ENCODE assay signal across 12 cellular contexts in genomic region chr3:187914231-187914630, GRCh38.
DNase-seq lines count a peak whose midpoint lies in the region; ATAC-seq and TF ChIP-seq lines count a peak whose summit lies in the region.
"Had no signal": no experiment of that assay in that cellular context is flagged by ENCODE, and none has a peak within 500 bp of the region (broad histone marks: within the 10 kb centered on the region; RNA-seq: fewer than 3 reads in every experiment).

No MANE protein-coding gene starts in this region.

- no peak for TF ChIP-seq CTCF in upper lobe of left lung (IDR thresholded peaks at IDR 0.05)

- no peak overlapping the region for H2AFZ ChIP-seq in neuronal stem cell (ENCODE audit: low read length)

- H3K9me3 ChIP-seq in BLaER1 treated with 17β-estradiol and CSF1 and Interleukin-3, amounts not matched to agents 10 nM and 100 nM (replicated peaks in 1 of 11) = peaks cover 0 to 23% (median 8%) of the 10 kb centered on the region in 11 experiments; a peak in 10 of 22 replicates
- no peaks in the 10 kb centered on the region for H3K9me3 ChIP-seq in upper lobe of left lung
- H3K9me3 ChIP-seq in neuronal stem cell (replicated peaks in 1 of 2; ENCODE audit: control insufficient read depth in 2 of 2, insufficient read depth in 1 of 2, low read depth in 1 of 2, low read length in 2 of 2) = no peaks in the 10 kb centered on the region

- H3K18ac ChIP-seq in neuronal stem cell (ENCODE audit: low read length) = no peak overlapping the region

- 88% methylated on average over 7 of the region's 7 CpGs for WGBS in upper lobe of left lung, 2 donors
- WGBS in neuronal stem cell (ENCODE audit: extremely low coverage in 2 of 2, insufficient read length in 2 of 2, insufficient replicate concordance in 1 of 2), 2 donors = no CpG with 5 or more reads among the region's 7 CpGs

- H3K9ac ChIP-seq in BLaER1 treated with 17β-estradiol and CSF1 and Interleukin-3, amounts not matched to agents 10 nM and 100 nM = peak overlapping the region in 3 of 11 experiments; percentile 34 to 69 (median 36); a peak in 4 of 22 replicates
- no peak overlapping the region for H3K9ac ChIP-seq in neuronal stem cell (ENCODE audit: low read depth, low read length, poor library complexity)

- H3K23ac ChIP-seq in neuronal stem cell (ENCODE audit: low read depth, low read length, poor library complexity) = no peak overlapping the region

- no peak for TF ChIP-seq EP300 in upper lobe of left lung (IDR thresholded peaks at IDR 0.05)

- no peak overlapping the region for H3K14ac ChIP-seq in neuronal stem cell (ENCODE audit: low read length)

- TF ChIP-seq POLR2A in upper lobe of left lung (IDR thresholded peaks at IDR 0.05) = no peak

- H3K4me1 ChIP-seq in BLaER1 treated with 17β-estradiol and CSF1 and Interleukin-3, amounts not matched to agents 10 nM and 100 nM = peaks cover 56 to 75% (median 69%) of the 10 kb centered on the region in 10 experiments
- H3K4me1 ChIP-seq in upper lobe of left lung (peaks cover 0 to 14% (median 2%) of the 10 kb centered on the region in 4 donors), neuronal stem cell (ENCODE audit: control insufficient read depth in 2 of 2, insufficient read depth in 1 of 2, low read depth in 1 of 2, low read length in 2 of 2) (no peaks in the 10 kb centered on the region)

- H2BK5ac ChIP-seq in neuronal stem cell (ENCODE audit: low read length) = no peak overlapping the region

- H4K8ac ChIP-seq in neuronal stem cell (ENCODE audit: low read depth, low read length) = no peak overlapping the region

- H3K4me3 ChIP-seq in BLaER1 treated with 17β-estradiol and CSF1 and Interleukin-3, amounts not matched to agents 10 nM and 100 nM = no peak overlapping the region
- no peak overlapping the region for H3K4me3 ChIP-seq in upper lobe of left lung
- H3K4me3 ChIP-seq in neuronal stem cell (ENCODE audit: low read length in 2 of 2) = no peak overlapping the region

- H3K36me3 ChIP-seq in BLaER1 treated with 17β-estradiol and CSF1 and Interleukin-3, amounts not matched to agents 10 nM and 100 nM = no peaks in the 10 kb centered on the region
- H3K36me3 ChIP-seq in upper lobe of left lung (no peaks in the 10 kb centered on the region), neuronal stem cell (replicated peaks in 1 of 2; ENCODE audit: control insufficient read depth in 2 of 2, insufficient read depth in 2 of 2, low read length in 2 of 2) (no peaks in the 10 kb centered on the region)

- H2BK15ac ChIP-seq in neuronal stem cell (ENCODE audit: low read length) = no peak overlapping the region

- H3K4me2 ChIP-seq in BLaER1 treated with 17β-estradiol and CSF1 and Interleukin-3, amounts not matched to agents 10 nM and 100 nM = peak overlapping the region; percentile 56 to 93 (median 77); a peak in 21 of 22 replicates
- H3K4me2 ChIP-seq in neuronal stem cell (ENCODE audit: insufficient read depth, low read length, poor library complexity, severe bottlenecking) = no peak overlapping the region

- DNase-seq in LoVo (ENCODE audit: low spot score) (peak; percentile 9), epithelial cell of prostate (ENCODE audit: low read depth, low spot score) (peak; percentile 60), occipital lobe (lab: John Stamatoyannopoulos, UW) (peak; percentile 16), upper lobe of left lung (no peak), neuronal stem cell (ENCODE audit: low spot score) (no peak)
- no peak for DNase-seq in stimulated activated CD4-positive, alpha-beta T cell treated with anti-CD3 and anti-CD28 coated beads, Interleukin-4, amount 100 ng/mL, for 1 hour
- DNase-seq: activated CD4-positive, alpha-beta T cell treated with anti-CD3 and anti-CD28 coated beads for 36 hours; hippocampal formation; natural killer cell; NCI-H1048 had no signal

- H3K4ac ChIP-seq in neuronal stem cell (ENCODE audit: low read length) = no peak overlapping the region

- no peaks in the 10 kb centered on the region for H3K79me1 ChIP-seq in neuronal stem cell (ENCODE audit: low read depth, low read length)

- H2BK12ac ChIP-seq in neuronal stem cell (ENCODE audit: low read length) = no peak overlapping the region

- H4K20me1 ChIP-seq in BLaER1 treated with 17β-estradiol and CSF1 and Interleukin-3, amounts not matched to agents 10 nM and 100 nM = no peaks in the 10 kb centered on the region

- H4K91ac ChIP-seq in neuronal stem cell (ENCODE audit: low read depth, low read length, poor library complexity) = no peak overlapping the region

- H3K27ac ChIP-seq in BLaER1 treated with 17β-estradiol and CSF1 and Interleukin-3, amounts not matched to agents 10 nM and 100 nM = peak overlapping the region in 8 of 11 experiments; percentile 27 to 82 (median 62); a peak in 15 of 22 replicates
- peak overlapping the region; percentile 53 for H3K27ac ChIP-seq in epithelial cell of prostate
- H3K27ac ChIP-seq in upper lobe of left lung = no peak overlapping the region
- no peak overlapping the region for H3K27ac ChIP-seq in neuronal stem cell (replicated peaks; ENCODE audit: low read length)

- ATAC-seq in upper lobe of left lung (ENCODE audit: low FRiP score in 2 of 2) (no peak), GM21447 (IDR thresholded peaks at IDR 0.05; ENCODE audit: unreplicated experiment) (no peak)

- no peak overlapping the region for H2AK5ac ChIP-seq in neuronal stem cell (ENCODE audit: low read depth, low read length)

- no peaks in the 10 kb centered on the region for H3K27me3 ChIP-seq in BLaER1 treated with 17β-estradiol and CSF1 and Interleukin-3, amounts not matched to agents 10 nM and 100 nM
- H3K27me3 ChIP-seq in upper lobe of left lung (no peaks in the 10 kb centered on the region), neuronal stem cell (ENCODE audit: control insufficient read depth in 3 of 3, insufficient read depth in 3 of 3, low read depth in 1 of 3, low read length in 3 of 3) (no peaks in the 10 kb centered on the region)

- H2BK120ac ChIP-seq in neuronal stem cell (ENCODE audit: low read depth, low read length) = no peak overlapping the region

Comparison
In these comparisons a context has a peak if more than half of its experiments do, and no peak if none do; other contexts are left out.
1. H3K27ac ChIP-seq: peak in BLaER1 treated with 17β-estradiol and CSF1 and Interleukin-3, amounts not matched to agents 10 nM and 100 nM (8 of 11) and epithelial cell of prostate (single experiment); none in upper lobe of left lung (0 of 4) and neuronal stem cell (single experiment).
2. DNase-seq: peak in LoVo (single experiment), epithelial cell of prostate (single experiment) and occipital lobe (single experiment); none in upper lobe of left lung (0 of 2), neuronal stem cell (single experiment) and stimulated activated CD4-positive, alpha-beta T cell treated with anti-CD3 and anti-CD28 coated beads, Interleukin-4, amount 100 ng/mL, for 1 hour (single experiment).